ENCODE assay signal across 20 cellular contexts in the genomic region with DNA sequence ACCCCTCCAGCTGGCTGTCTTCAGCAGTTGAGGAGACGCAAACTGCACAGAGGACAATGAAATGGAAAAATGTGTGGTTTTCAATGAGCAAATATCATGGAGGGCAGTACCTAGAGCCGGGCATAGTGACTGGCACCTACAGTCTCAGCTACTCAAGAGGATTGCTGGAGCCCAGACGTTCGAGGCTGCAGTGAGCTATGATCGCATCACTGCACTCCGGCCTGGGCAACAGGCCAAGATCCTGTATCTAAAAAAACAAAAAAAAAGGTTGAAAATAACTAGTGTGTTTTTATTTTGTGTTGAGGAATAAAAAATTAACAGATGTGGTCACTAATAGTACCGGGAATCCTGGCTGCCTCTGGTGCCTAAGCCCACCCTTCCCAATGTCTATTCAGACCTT.
"Had no signal": no experiment of that assay in that cellular context is flagged by ENCODE, and none has a peak within 500 bp of the region (broad histone marks: within the 10 kb centered on the region; RNA-seq: fewer than 3 reads in every experiment).

No MANE protein-coding gene starts in this region.

- H3K36me3 ChIP-seq: left ventricle myocardium inferior, lower lobe of right lung, right lobe of liver, transverse colon had no signal

- DNase-seq: cortex of kidney; effector CD8-positive, alpha-beta T cell; foreskin melanocyte; kidney; left cardiac atrium; left ventricle myocardium inferior; lower lobe of right lung; naive thymus-derived CD4-positive, alpha-beta T cell; nephron progenitor cell; psoas muscle; retina; right lobe of liver; stimulated activated CD4-positive, alpha-beta T cell treated with anti-CD3 and anti-CD28 coated beads, Interleukin-1b, Interleukin-23, amount 100 ng/mL, for 48 hours; stimulated activated CD4-positive, alpha-beta T cell treated with anti-CD3 and anti-CD28 coated beads, Interleukin-4, amount 100 ng/mL, for 24 hours; stimulated activated naive B cell treated with anti-CD40 and anti-IgM and Interleukin-4, amounts not matched to agents 10 μg/mL and 1 μg/mL and 100 μg/mL, for 72 hours; stimulated activated naive CD8-positive, alpha-beta T cell treated with anti-CD3 and anti-CD28 coated beads, Interleukin-15, amount 100 ng/mL, for 72 hours; testis; transverse colon had no signal

- H3K4me1 ChIP-seq: lower lobe of right lung, psoas muscle, right lobe of liver, testis, transverse colon had no signal

- H3K27me3 ChIP-seq: dorsolateral prefrontal cortex, hepatocyte, right lobe of liver, testis, transverse colon had no signal

- H3K4me2 ChIP-seq: hepatocyte had no signal

- H3K9me3 ChIP-seq: lower lobe of right lung, psoas muscle, right lobe of liver, testis had no signal

- H3K27ac ChIP-seq: dorsolateral prefrontal cortex, hepatocyte, left ventricle myocardium inferior, lower lobe of right lung, psoas muscle, right lobe of liver, testis, transverse colon had no signal

- H2AFZ ChIP-seq: hepatocyte had no signal

- H3K79me2 ChIP-seq: hepatocyte had no signal

- H3K4me3 ChIP-seq: dorsolateral prefrontal cortex, hepatocyte, left ventricle myocardium inferior, lower lobe of right lung, psoas muscle, right lobe of liver, testis, transverse colon had no signal
